ENCODE assay signal across 1 cellular context in genomic region chr7:39732837-39733804, GRCh38.
TF ChIP-seq lines count a peak whose summit lies in the region.

No MANE protein-coding gene starts in this region.

TF ChIP-seq in GM23338, 12 proteins besides CTCF, POLR2A, EP300 and RAD21 (continued from another document):
- TF ChIP-seq REST (IDR thresholded peaks at IDR 0.05; ENCODE audit: unreplicated experiment) (no peak), ZNF331 (CRISPR knock-in tag; IDR thresholded peaks at IDR 0.05; ENCODE audit: low read depth) (no peak)
- TF ChIP-seq, protein P1, sequence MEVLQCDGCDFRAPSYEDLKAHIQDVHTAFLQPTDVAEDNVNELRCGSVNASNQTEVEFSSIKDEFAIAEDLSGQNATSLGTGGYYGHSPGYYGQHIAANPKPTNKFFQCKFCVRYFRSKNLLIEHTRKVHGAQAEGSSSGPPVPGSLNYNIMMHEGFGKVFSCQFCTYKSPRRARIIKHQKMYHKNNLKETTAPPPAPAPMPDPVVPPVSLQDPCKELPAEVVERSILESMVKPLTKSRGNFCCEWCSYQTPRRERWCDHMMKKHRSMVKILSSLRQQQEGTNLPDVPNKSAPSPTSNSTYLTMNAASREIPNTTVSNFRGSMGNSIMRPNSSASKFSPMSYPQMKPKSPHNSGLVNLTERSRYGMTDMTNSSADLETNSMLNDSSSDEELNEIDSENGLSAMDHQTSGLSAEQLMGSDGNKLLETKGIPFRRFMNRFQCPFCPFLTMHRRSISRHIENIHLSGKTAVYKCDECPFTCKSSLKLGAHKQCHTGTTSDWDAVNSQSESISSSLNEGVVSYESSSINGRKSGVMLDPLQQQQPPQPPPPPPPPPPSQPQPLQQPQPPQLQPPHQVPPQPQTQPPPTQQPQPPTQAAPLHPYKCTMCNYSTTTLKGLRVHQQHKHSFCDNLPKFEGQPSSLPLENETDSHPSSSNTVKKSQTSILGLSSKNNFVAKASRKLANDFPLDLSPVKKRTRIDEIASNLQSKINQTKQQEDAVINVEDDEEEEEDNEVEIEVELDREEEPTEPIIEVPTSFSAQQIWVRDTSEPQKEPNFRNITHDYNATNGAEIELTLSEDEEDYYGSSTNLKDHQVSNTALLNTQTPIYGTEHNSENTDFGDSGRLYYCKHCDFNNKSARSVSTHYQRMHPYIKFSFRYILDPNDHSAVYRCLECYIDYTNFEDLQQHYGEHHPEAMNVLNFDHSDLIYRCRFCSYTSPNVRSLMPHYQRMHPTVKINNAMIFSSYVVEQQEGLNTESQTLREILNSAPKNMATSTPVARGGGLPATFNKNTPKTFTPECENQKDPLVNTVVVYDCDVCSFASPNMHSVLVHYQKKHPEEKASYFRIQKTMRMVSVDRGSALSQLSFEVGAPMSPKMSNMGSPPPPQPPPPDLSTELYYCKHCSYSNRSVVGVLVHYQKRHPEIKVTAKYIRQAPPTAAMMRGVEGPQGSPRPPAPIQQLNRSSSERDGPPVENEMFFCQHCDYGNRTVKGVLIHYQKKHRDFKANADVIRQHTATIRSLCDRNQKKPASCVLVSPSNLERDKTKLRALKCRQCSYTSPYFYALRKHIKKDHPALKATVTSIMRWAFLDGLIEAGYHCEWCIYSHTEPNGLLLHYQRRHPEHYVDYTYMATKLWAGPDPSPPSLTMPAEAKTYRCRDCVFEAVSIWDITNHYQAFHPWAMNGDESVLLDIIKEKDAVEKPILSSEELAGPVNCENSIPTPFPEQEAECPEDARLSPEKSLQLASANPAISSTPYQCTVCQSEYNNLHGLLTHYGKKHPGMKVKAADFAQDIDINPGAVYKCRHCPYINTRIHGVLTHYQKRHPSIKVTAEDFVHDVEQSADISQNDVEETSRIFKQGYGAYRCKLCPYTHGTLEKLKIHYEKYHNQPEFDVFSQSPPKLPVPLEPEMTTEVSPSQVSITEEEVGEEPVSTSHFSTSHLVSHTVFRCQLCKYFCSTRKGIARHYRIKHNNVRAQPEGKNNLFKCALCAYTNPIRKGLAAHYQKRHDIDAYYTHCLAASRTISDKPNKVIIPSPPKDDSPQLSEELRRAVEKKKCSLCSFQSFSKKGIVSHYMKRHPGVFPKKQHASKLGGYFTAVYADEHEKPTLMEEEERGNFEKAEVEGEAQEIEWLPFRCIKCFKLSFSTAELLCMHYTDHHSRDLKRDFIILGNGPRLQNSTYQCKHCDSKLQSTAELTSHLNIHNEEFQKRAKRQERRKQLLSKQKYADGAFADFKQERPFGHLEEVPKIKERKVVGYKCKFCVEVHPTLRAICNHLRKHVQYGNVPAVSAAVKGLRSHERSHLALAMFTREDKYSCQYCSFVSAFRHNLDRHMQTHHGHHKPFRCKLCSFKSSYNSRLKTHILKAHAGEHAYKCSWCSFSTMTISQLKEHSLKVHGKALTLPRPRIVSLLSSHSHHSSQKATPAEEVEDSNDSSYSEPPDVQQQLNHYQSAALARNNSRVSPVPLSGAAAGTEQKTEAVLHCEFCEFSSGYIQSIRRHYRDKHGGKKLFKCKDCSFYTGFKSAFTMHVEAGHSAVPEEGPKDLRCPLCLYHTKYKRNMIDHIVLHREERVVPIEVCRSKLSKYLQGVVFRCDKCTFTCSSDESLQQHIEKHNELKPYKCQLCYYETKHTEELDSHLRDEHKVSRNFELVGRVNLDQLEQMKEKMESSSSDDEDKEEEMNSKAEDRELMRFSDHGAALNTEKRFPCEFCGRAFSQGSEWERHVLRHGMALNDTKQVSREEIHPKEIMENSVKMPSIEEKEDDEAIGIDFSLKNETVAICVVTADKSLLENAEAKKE (CRISPR knock-in tag; IDR thresholded peaks at IDR 0.05) = no peak
